20 cellular contexts compared by ENCODE assay signal in genomic region chr20:60213126-60213893, GRCh38.
"Had no signal": no experiment of that assay in that cellular context is flagged by ENCODE, and none has a peak within 500 bp of the region (broad histone marks: within the 10 kb centered on the region; RNA-seq: fewer than 3 reads in every experiment).

No MANE protein-coding gene starts in this region.

- H3K9me3 ChIP-seq: left ventricle myocardium inferior, lower lobe of right lung, tibial artery, upper lobe of left lung, uterus had no signal

- H3K27me3 ChIP-seq: neural progenitor cell, upper lobe of left lung, uterus had no signal

- FAIRE-seq: keratinocyte had no signal

- H3K4me2 ChIP-seq: neural progenitor cell, smooth muscle cell had no signal

- H3K4me3 ChIP-seq: coronary artery, left ventricle myocardium inferior, lower lobe of right lung, neural progenitor cell, smooth muscle cell, tibial artery, upper lobe of left lung, uterus had no signal

- ATAC-seq: lower lobe of right lung; natural killer cell treated with Interleukin-12 subunit alpha and Interleukin-12 subunit beta and Interleukin-15 and Interleukin-18, amount 100 ng/mL, for 72 hours; right cardiac atrium; stimulated activated effector memory CD8-positive, alpha-beta T cell treated with anti-CD3 and anti-CD28 coated beads, Interleukin-12 subunit alpha, Interleukin-12 subunit beta, amount 100 ng/mL, for 72 hours; stimulated activated naive CD8-positive, alpha-beta T cell treated with anti-CD3 and anti-CD28 coated beads, Interleukin-15, Interleukin-2, amounts not matched to agents 100 U/mL and 50 U/mL, for 24 hours had no signal

- H3K36me3 ChIP-seq: left ventricle myocardium inferior, lower lobe of right lung, neural progenitor cell, tibial artery, upper lobe of left lung, uterus had no signal

- H3K9ac ChIP-seq: neural progenitor cell had no signal

- H3K4me1 ChIP-seq: lower lobe of right lung, neural progenitor cell, uterus had no signal

- DNase-seq: effector CD8-positive, alpha-beta T cell; immature natural killer cell; left ventricle myocardium inferior; lower lobe of right lung; mesenchymal stem cell; midbrain; occipital lobe; right cardiac atrium; stimulated activated CD4-positive, alpha-beta T cell treated with anti-CD3 and anti-CD28 coated beads, Interleukin-2, amount 100 ng/mL, for 48 hours; stimulated activated CD8-positive, alpha-beta memory T cell treated with anti-CD3 and anti-CD28 coated beads, Interleukin-4, amount 100 ng/mL, for 48 hours; stimulated activated naive CD8-positive, alpha-beta T cell treated with anti-CD3 and anti-CD28 coated beads, Interleukin-15, Interleukin-2, amounts not matched to agents 100 U/mL and 50 U/mL, for 24 hours; tibial artery; upper lobe of left lung; uterus had no signal

- H2AFZ ChIP-seq: neural progenitor cell had no signal

- H3K27ac ChIP-seq: coronary artery, left ventricle myocardium inferior, lower lobe of right lung, neural progenitor cell, tibial artery, upper lobe of left lung, uterus had no signal
